ENCODE assay signal across 8 cellular contexts in genomic region chr9:14428781-14429230, GRCh38.
DNase-seq lines count a peak whose midpoint lies in the region; ATAC-seq, FAIRE-seq and TF ChIP-seq lines count a peak whose summit lies in the region.

No MANE protein-coding gene starts in this region.

- FAIRE-seq in RCC 7860 (lab: Jason Lieb, UNC): no peak

- whole genome bisulfite sequencing in iPS DF 6.9 (ENCODE audit: insufficient coverage, insufficient read length): no CpG with 5 or more reads among the region's 11 CpGs

- H4K20me1 ChIP-seq in KMS-11 (ENCODE audit: insufficient read depth): no peaks in the 10 kb centered on the region

- no peak overlapping the region for H2AFZ ChIP-seq in KMS-11 (ENCODE audit: low read depth)

- H3K4me3 ChIP-seq in BE2C (ENCODE audit: low read depth, low read length): no peak overlapping the region
- H3K4me3 ChIP-seq in KMS-11 (IDR thresholded peaks at IDR 0.05; ENCODE audit: insufficient read depth, low read depth, low read length): no peak overlapping the region
- H3K4me3 ChIP-seq in astrocyte of the cerebellum (ENCODE audit: low read depth, low read length): no peak overlapping the region
- no peak overlapping the region for H3K4me3 ChIP-seq in iPS DF 6.9 (ENCODE audit: low read length)

- ATAC-seq in GM18907 (IDR thresholded peaks at IDR 0.05; ENCODE audit: unreplicated experiment): peak; percentile 70
- ATAC-seq in esophagus mucosa: no peak

- in situ Hi-C loops in astrocyte of the cerebellum (cut with HindIII; ENCODE audit: low sequenced_read_pairs): no loop called here

- no peak overlapping the region for H3K4me2 ChIP-seq in KMS-11

- peak; percentile 79 for TF ChIP-seq CTCF in BE2C (IDR thresholded peaks at IDR 0.05; ENCODE audit: low read depth, low read length)
- TF ChIP-seq CTCF in KMS-11 (conservative IDR thresholded peaks at IDR 0.05; ENCODE audit: low read depth, low read length): peak; percentile 79
- TF ChIP-seq CTCF in astrocyte of the cerebellum (IDR thresholded peaks at IDR 0.05; ENCODE audit: low read depth, low read length, missing control alignments): peak; percentile 83

- no peaks in the 10 kb centered on the region for H3K9me3 ChIP-seq in BE2C
- no peaks in the 10 kb centered on the region for H3K9me3 ChIP-seq in iPS DF 6.9 (ENCODE audit: control insufficient read depth, insufficient read depth, low read length)

- H3K27me3 ChIP-seq in BE2C (no peaks in the 10 kb centered on the region), KMS-11 (ENCODE audit: insufficient read depth, low read depth) (no peaks in the 10 kb centered on the region), iPS DF 6.9 (ENCODE audit: control insufficient read depth, insufficient read depth, low read length) (no peaks in the 10 kb centered on the region)

- H3K9ac ChIP-seq in KMS-11: no peak overlapping the region

- no peaks in the 10 kb centered on the region for H3K79me2 ChIP-seq in KMS-11 (ENCODE audit: insufficient read depth, low read depth)

- DNase-seq in BE2C (peak; percentile 83), RCC 7860 (ENCODE audit: low spot score) (peak; percentile 14), astrocyte of the cerebellum (ENCODE audit: low read depth) (peak; percentile 82), iPS DF 6.9 (ENCODE audit: low read depth, low spot score) (peak; percentile 76)
- DNase-seq in stimulated activated CD4-positive, alpha-beta T cell treated with anti-CD3 and anti-CD28 coated beads, Interleukin-1b, Interleukin-23, amount 100 ng/mL, for 4 hours (ENCODE audit: low read depth in 2 of 2): peak; percentile 2 to 22

- H3K36me3 ChIP-seq in BE2C (no peaks in the 10 kb centered on the region), KMS-11 (ENCODE audit: insufficient read depth) (no peaks in the 10 kb centered on the region), iPS DF 6.9 (ENCODE audit: control insufficient read depth, insufficient read depth, low read length) (no peaks in the 10 kb centered on the region)

- H3K27ac ChIP-seq in KMS-11 (no peak overlapping the region), iPS DF 6.9 (ENCODE audit: low read length) (no peak overlapping the region)

- H3K4me1 ChIP-seq in BE2C (peaks cover 7% of the 10 kb centered on the region; the same call in 1 of the 2 replicates), KMS-11 (ENCODE audit: low read depth, poor library complexity, severe bottlenecking) (no peaks in the 10 kb centered on the region), iPS DF 6.9 (ENCODE audit: control insufficient read depth, insufficient read depth, low read length) (no peaks in the 10 kb centered on the region; the same call in 1 of the 2 replicates)

Comparison
In these comparisons a context has a peak if more than half of its experiments do, and no peak if none do; other contexts are left out.
1. DNase-seq: peak in every context shown above with its lines; median percentile 83 in BE2C; 82 in astrocyte of the cerebellum; 76 in iPS DF 6.9; 14 in RCC 7860; 12 in stimulated activated CD4-positive, alpha-beta T cell treated with anti-CD3 and anti-CD28 coated beads, Interleukin-1b, Interleukin-23, amount 100 ng/mL, for 4 hours.